35 cellular contexts compared by ENCODE assay signal in genomic region chr7:42534441-42534840, GRCh38.
"Had no signal": no experiment of that assay in that cellular context is flagged by ENCODE, and none has a peak within 500 bp of the region (broad histone marks: within the 10 kb centered on the region; RNA-seq: fewer than 3 reads in every experiment).

No MANE protein-coding gene starts in this region.

- H3K36me3 ChIP-seq: MG63 had no signal

- H3K27me3 ChIP-seq: MG63 had no signal

- H3K4me3 ChIP-seq: MG63 had no signal

- DNase-seq: Karpas-422, Kasumi-1, MG63, MM.1S, MV-4-11, NCI-H1048, NCI-H1092, NCI-H1092 treated with DMSO at 0.1 percent for 48 hours, NCI-H1105, NCI-H1105 treated with DMSO at 0.1 percent for 48 hours, NCI-H1417, NCI-H1417 treated with DMSO at 0.1 percent for 48 hours, NCI-H1436, NCI-H1436 treated with DMSO at 0.1 percent for 48 hours, NCI-H146, NCI-H1694, NCI-H1694 treated with DMSO at 0.1 percent for 48 hours, NCI-H187, NCI-H187 treated with DMSO at 0.1 percent for 48 hours, NCI-H1930, NCI-H2029, NCI-H2029 treated with DMSO at 0.1 percent for 48 hours, NCI-H2081, NCI-H2081 treated with DMSO at 0.1 percent for 48 hours, NCI-H2107, NCI-H2171, NCI-H2171 treated with DMSO at 0.1 percent for 48 hours, NCI-H2227 treated with DMSO at 0.1 percent for 48 hours, NCI-H226, NCI-H345, NCI-H446, NCI-H446 treated with DMSO at 0.1 percent for 48 hours, NCI-H510A, NCI-H510A treated with DMSO at 0.1 percent for 48 hours, NCI-H524 had no signal
